Comparison of ENCODE assay signal across 41 cellular contexts in genomic region chr9:122567901-122568300, GRCh38. TPM values are rescaled to one million over a fixed set of nuclear protein-coding genes. Genes with fewer than 3 reads are reported as not detected.
"Had no signal": no experiment of that assay in that cellular context is flagged by ENCODE, and none has a peak within 500 bp of the region (broad histone marks: within the 10 kb centered on the region; RNA-seq: fewer than 3 reads in every experiment).

No MANE protein-coding gene starts in this region.

- H3K4me3 Mint-ChIP-seq: activated B cell treated with CpG ODN at 0.5 μM for 24 hours; activated CD4-positive, alpha-beta memory T cell treated with anti-CD3 and anti-CD28 coated beads for 36 hours; activated CD4-positive, alpha-beta T cell treated with anti-CD3 and anti-CD28 coated beads, Interleukin-2, amount 10 ng/mL, durations not matched to agents 7 days and 5 days; activated CD8-positive, alpha-beta T cell treated with anti-CD3 and anti-CD28 coated beads for 36 hours; activated naive CD4-positive, alpha-beta T cell treated with anti-CD3 and anti-CD28 coated beads for 36 hours; activated naive CD8-positive, alpha-beta T cell treated with anti-CD3 and anti-CD28 coated beads for 36 hours; activated T-cell treated with anti-CD3 and anti-CD28 coated beads, Interleukin-2, amount 50 U/mL, for 4 hours; activated T-cell treated with anti-CD3 and anti-CD28 coated beads, Interleukin-2, amount 50 U/mL, for 72 hours; activated T-helper 1 cell treated with anti-CD3 and anti-CD28 coated beads, Interleukin-12 subunit alpha, Interleukin-12 subunit beta, Interleukin-2, Interleukin-4 antibody, amounts not matched to agents 30 ng/mL and 10 ng/mL and 1 ng/mL, durations not matched to agents 14 hours and 24 hours and 36 hours; activated T-helper 17 cell treated with anti-CD3 and anti-CD28 coated beads, Interleukin-2, amount 50 U/mL, for 72 hours; central memory CD8-positive, alpha-beta T cell; T-helper 1 cell treated with Interleukin-12 subunit alpha and Interleukin-12 subunit beta and Interleukin-4 antibody, amounts not matched to agents 30 μg/mL and 1 μg/mL, for 36 hours; T-helper 2 cell treated with Interferon-gamma antibody and Interleukin-4, amounts not matched to agents 5 μg/mL and 100 μg/mL, for 36 hours had no signal

- H3K27ac Mint-ChIP-seq: activated B cell treated with CpG ODN at 0.5 μM for 24 hours; activated CD4-positive, alpha-beta memory T cell treated with anti-CD3 and anti-CD28 coated beads for 36 hours; activated CD4-positive, alpha-beta T cell treated with anti-CD3 and anti-CD28 coated beads, Interleukin-2, amount 10 ng/mL, durations not matched to agents 7 days and 5 days; activated CD8-positive, alpha-beta T cell treated with anti-CD3 and anti-CD28 coated beads for 36 hours; activated naive CD4-positive, alpha-beta T cell treated with anti-CD3 and anti-CD28 coated beads for 36 hours; activated naive CD4-positive, alpha-beta T cell treated with anti-CD3 and anti-CD28 coated beads, Interleukin-2, amount 50 U/mL, for 72 hours; activated naive CD8-positive, alpha-beta T cell treated with anti-CD3 and anti-CD28 coated beads for 36 hours; activated T-cell treated with anti-CD3 and anti-CD28 coated beads, Interleukin-2, amount 50 U/mL, for 72 hours; activated T-helper 1 cell treated with anti-CD3 and anti-CD28 coated beads, Interleukin-12 subunit alpha, Interleukin-12 subunit beta, Interleukin-2, Interleukin-4 antibody, amounts not matched to agents 30 ng/mL and 10 ng/mL and 1 ng/mL, durations not matched to agents 14 hours and 24 hours and 36 hours; activated T-helper 17 cell treated with anti-CD3 and anti-CD28 coated beads, Interleukin-2, amount 50 U/mL, for 72 hours; T-helper 1 cell treated with Interleukin-12 subunit alpha and Interleukin-12 subunit beta and Interleukin-4 antibody, amounts not matched to agents 30 μg/mL and 1 μg/mL, for 36 hours; T-helper 2 cell treated with Interferon-gamma antibody and Interleukin-4, amounts not matched to agents 5 μg/mL and 100 μg/mL, for 36 hours had no signal

- DNase-seq: activated B cell treated with CpG ODN at 0.5 μM for 24 hours; activated CD4-positive, alpha-beta memory T cell treated with anti-CD3 and anti-CD28 coated beads for 36 hours; activated CD4-positive, alpha-beta T cell treated with anti-CD3 and anti-CD28 coated beads for 4 hours; activated CD4-positive, alpha-beta T cell treated with anti-CD3 and anti-CD28 coated beads, Interleukin-2, amount 10 ng/mL, durations not matched to agents 7 days and 5 days; activated CD4-positive, alpha-beta T cell treated with anti-CD3 and anti-CD28 coated beads, Interleukin-2, amount 50 U/mL, for 4 hours; activated CD4-positive, CD25-positive, alpha-beta regulatory T cell treated with anti-CD3 and anti-CD28 coated beads, Interleukin-2, amount 50 U/mL, for 72 hours; activated CD8-positive, alpha-beta memory T cell treated with anti-CD3 and anti-CD28 coated beads, Interleukin-2, amount 50 U/mL, for 4 hours; activated CD8-positive, alpha-beta T cell treated with anti-CD3 and anti-CD28 coated beads for 36 hours; activated effector memory CD4-positive, alpha-beta T cell treated with anti-CD3 and anti-CD28 coated beads, Interleukin-2, amount 50 U/mL, for 16 hours; activated gamma-delta T cell treated with Interleukin-2 at 50 U/mL for 16 hours; activated naive CD4-positive, alpha-beta T cell; activated naive CD4-positive, alpha-beta T cell treated with anti-CD3 and anti-CD28 coated beads for 36 hours; activated naive CD4-positive, alpha-beta T cell treated with anti-CD3 and anti-CD28 coated beads, Interleukin-2, amount 50 U/mL, for 16 hours; activated naive CD8-positive, alpha-beta T cell treated with anti-CD3 and anti-CD28 coated beads for 36 hours; activated T-cell treated with anti-CD3 and anti-CD28 coated beads for 4 hours; activated T-cell treated with anti-CD3 and anti-CD28 coated beads, Interleukin-2, amount 50 U/mL, for 1 hour; activated T-cell treated with anti-CD3 and anti-CD28 coated beads, Interleukin-2, amount 50 U/mL, for 4 hours; activated T-cell treated with anti-CD3 and anti-CD28 coated beads, Interleukin-2, amount 50 U/mL, for 72 hours; adrenal gland; amniotic stem cell; aorta; body of pancreas; brain microvascular endothelial cell; caudate nucleus; cerebellar nuclear complex; T-helper 1 cell; T-helper 2 cell; T-helper 9 cell had no signal

- ATAC-seq: activated CD8-positive, alpha-beta T cell treated with anti-CD3 and anti-CD28 coated beads for 36 hours; activated naive CD4-positive, alpha-beta T cell treated with anti-CD3 and anti-CD28 coated beads, Interleukin-2, amount 50 U/mL, for 72 hours; activated T-cell treated with anti-CD3 and anti-CD28 coated beads, Interleukin-2, amount 50 U/mL, for 4 hours; activated T-cell treated with anti-CD3 and anti-CD28 coated beads, Interleukin-2, amount 50 U/mL, for 72 hours; activated T-helper 17 cell treated with anti-CD3 and anti-CD28 coated beads, Interleukin-2, amount 50 U/mL, for 72 hours; body of pancreas had no signal

- H3K9me3 ChIP-seq: adrenal gland, body of pancreas, breast epithelium had no signal

- FAIRE-seq: astrocyte, TTC549 had no signal

- H3K36me3 ChIP-seq: adrenal gland, brain microvascular endothelial cell, breast epithelium, cardiac muscle cell had no signal

- H3K4me1 ChIP-seq: adrenal gland, body of pancreas, breast epithelium had no signal

- H3K27ac ChIP-seq: adrenal gland, body of pancreas, brain microvascular endothelial cell, breast epithelium, cardiac muscle cell, VCaP had no signal

- H3K4me1 Mint-ChIP-seq: activated B cell treated with CpG ODN at 0.5 μM for 24 hours; activated T-helper 17 cell treated with anti-CD3 and anti-CD28 coated beads, Interleukin-2, amount 50 U/mL, for 72 hours; central memory CD8-positive, alpha-beta T cell had no signal

- H3K9me3 Mint-ChIP-seq: activated naive CD4-positive, alpha-beta T cell treated with anti-CD3 and anti-CD28 coated beads for 36 hours; activated naive CD4-positive, alpha-beta T cell treated with anti-CD3 and anti-CD28 coated beads, Interleukin-2, amount 50 U/mL, for 72 hours; activated naive CD8-positive, alpha-beta T cell treated with anti-CD3 and anti-CD28 coated beads for 36 hours; activated T-cell treated with anti-CD3 and anti-CD28 coated beads, Interleukin-2, amount 50 U/mL, for 4 hours; activated T-cell treated with anti-CD3 and anti-CD28 coated beads, Interleukin-2, amount 50 U/mL, for 72 hours; activated T-helper 17 cell treated with anti-CD3 and anti-CD28 coated beads, Interleukin-2, amount 50 U/mL, for 72 hours; central memory CD8-positive, alpha-beta T cell; T-helper 2 cell treated with Interferon-gamma antibody and Interleukin-4, amounts not matched to agents 5 μg/mL and 100 μg/mL, for 36 hours had no signal

- H3K4me3 ChIP-seq: adrenal gland, body of pancreas, breast epithelium, cardiac muscle cell had no signal

- H3K27me3 ChIP-seq: adrenal gland, body of pancreas, brain microvascular endothelial cell, breast epithelium, cardiac muscle cell had no signal

- H3K36me3 Mint-ChIP-seq: activated CD4-positive, alpha-beta memory T cell treated with anti-CD3 and anti-CD28 coated beads for 36 hours; activated naive CD4-positive, alpha-beta T cell treated with anti-CD3 and anti-CD28 coated beads, Interleukin-2, amount 50 U/mL, for 72 hours; activated naive CD8-positive, alpha-beta T cell treated with anti-CD3 and anti-CD28 coated beads for 36 hours had no signal

- H3K27me3 Mint-ChIP-seq: activated CD8-positive, alpha-beta T cell treated with anti-CD3 and anti-CD28 coated beads for 36 hours; activated naive CD8-positive, alpha-beta T cell treated with anti-CD3 and anti-CD28 coated beads for 36 hours had no signal

RNA-seq across cellular contexts. Expression of gene OR1N2, which starts 15.0 kb away (rescaled TPM):
- total RNA-seq: activated B cell treated with CpG ODN at 0.5 μM for 24 hours; activated CD4-positive, alpha-beta memory T cell treated with anti-CD3 and anti-CD28 coated beads for 36 hours; activated CD4-positive, alpha-beta T cell treated with anti-CD3 and anti-CD28 coated beads, Interleukin-2, amount 10 ng/mL, durations not matched to agents 7 days and 5 days; activated CD8-positive, alpha-beta memory T cell treated with anti-CD3 and anti-CD28 coated beads for 36 hours; activated CD8-positive, alpha-beta T cell treated with anti-CD3 and anti-CD28 coated beads for 36 hours; activated naive CD4-positive, alpha-beta T cell treated with anti-CD3 and anti-CD28 coated beads for 36 hours; activated naive CD4-positive, alpha-beta T cell treated with anti-CD3 and anti-CD28 coated beads, Interleukin-2, amount 50 U/mL, for 72 hours; activated naive CD8-positive, alpha-beta T cell treated with anti-CD3 and anti-CD28 coated beads for 36 hours; activated T-cell treated with anti-CD3 and anti-CD28 coated beads, Interleukin-2, amount 50 U/mL, for 4 hours; activated T-cell treated with anti-CD3 and anti-CD28 coated beads, Interleukin-2, amount 50 U/mL, for 72 hours; activated T-helper 1 cell treated with anti-CD3 and anti-CD28 coated beads, Interleukin-12 subunit alpha, Interleukin-12 subunit beta, Interleukin-2, Interleukin-4 antibody, amounts not matched to agents 30 ng/mL and 10 ng/mL and 1 ng/mL, durations not matched to agents 14 hours and 24 hours and 36 hours; adrenal gland; aorta; astrocyte; body of pancreas; cardiac muscle cell; chondrocyte had no signal
- polyA plus RNA-seq: adrenal gland, aorta, cardiac muscle cell had no signal

RNA-seq across cellular contexts. Expression of gene OR1L8, which starts 15.3 kb away (rescaled TPM):
- total RNA-seq: activated B cell treated with CpG ODN at 0.5 μM for 24 hours; activated CD4-positive, alpha-beta memory T cell treated with anti-CD3 and anti-CD28 coated beads for 36 hours; activated CD4-positive, alpha-beta T cell treated with anti-CD3 and anti-CD28 coated beads, Interleukin-2, amount 10 ng/mL, durations not matched to agents 7 days and 5 days; activated CD8-positive, alpha-beta memory T cell treated with anti-CD3 and anti-CD28 coated beads for 36 hours; activated CD8-positive, alpha-beta T cell treated with anti-CD3 and anti-CD28 coated beads for 36 hours; activated naive CD4-positive, alpha-beta T cell treated with anti-CD3 and anti-CD28 coated beads for 36 hours; activated naive CD4-positive, alpha-beta T cell treated with anti-CD3 and anti-CD28 coated beads, Interleukin-2, amount 50 U/mL, for 72 hours; activated naive CD8-positive, alpha-beta T cell treated with anti-CD3 and anti-CD28 coated beads for 36 hours; activated T-cell treated with anti-CD3 and anti-CD28 coated beads, Interleukin-2, amount 50 U/mL, for 4 hours; activated T-cell treated with anti-CD3 and anti-CD28 coated beads, Interleukin-2, amount 50 U/mL, for 72 hours; activated T-helper 1 cell treated with anti-CD3 and anti-CD28 coated beads, Interleukin-12 subunit alpha, Interleukin-12 subunit beta, Interleukin-2, Interleukin-4 antibody, amounts not matched to agents 30 ng/mL and 10 ng/mL and 1 ng/mL, durations not matched to agents 14 hours and 24 hours and 36 hours; activated T-helper 17 cell treated with anti-CD3 and anti-CD28 coated beads, Interleukin-2, amount 50 U/mL, for 72 hours; aorta; astrocyte; body of pancreas; cardiac muscle cell; chondrocyte had no signal
- polyA plus RNA-seq: aorta, cardiac muscle cell had no signal

RNA-seq across cellular contexts. Expression of gene OR1N1, which starts 40.8 kb away (rescaled TPM):
- total RNA-seq: activated B cell treated with CpG ODN at 0.5 μM for 24 hours; activated CD4-positive, alpha-beta memory T cell treated with anti-CD3 and anti-CD28 coated beads for 36 hours; activated CD4-positive, alpha-beta T cell treated with anti-CD3 and anti-CD28 coated beads, Interleukin-2, amount 10 ng/mL, durations not matched to agents 7 days and 5 days; activated CD8-positive, alpha-beta memory T cell treated with anti-CD3 and anti-CD28 coated beads for 36 hours; activated CD8-positive, alpha-beta T cell treated with anti-CD3 and anti-CD28 coated beads for 36 hours; activated naive CD4-positive, alpha-beta T cell treated with anti-CD3 and anti-CD28 coated beads for 36 hours; activated naive CD4-positive, alpha-beta T cell treated with anti-CD3 and anti-CD28 coated beads, Interleukin-2, amount 50 U/mL, for 72 hours; activated naive CD8-positive, alpha-beta T cell treated with anti-CD3 and anti-CD28 coated beads for 36 hours; activated T-cell treated with anti-CD3 and anti-CD28 coated beads, Interleukin-2, amount 50 U/mL, for 4 hours; activated T-cell treated with anti-CD3 and anti-CD28 coated beads, Interleukin-2, amount 50 U/mL, for 72 hours; activated T-helper 1 cell treated with anti-CD3 and anti-CD28 coated beads, Interleukin-12 subunit alpha, Interleukin-12 subunit beta, Interleukin-2, Interleukin-4 antibody, amounts not matched to agents 30 ng/mL and 10 ng/mL and 1 ng/mL, durations not matched to agents 14 hours and 24 hours and 36 hours; activated T-helper 17 cell treated with anti-CD3 and anti-CD28 coated beads, Interleukin-2, amount 50 U/mL, for 72 hours; adrenal gland; aorta; astrocyte; body of pancreas; breast epithelium; cardiac muscle cell; chondrocyte had no signal
- polyA plus RNA-seq: adrenal gland, aorta, cardiac muscle cell had no signal

RNA-seq across cellular contexts. Expression of gene OR1Q1, which starts 46.6 kb away (rescaled TPM):
- total RNA-seq: activated B cell treated with CpG ODN at 0.5 μM for 24 hours; activated CD4-positive, alpha-beta memory T cell treated with anti-CD3 and anti-CD28 coated beads for 36 hours; activated CD4-positive, alpha-beta T cell treated with anti-CD3 and anti-CD28 coated beads, Interleukin-2, amount 10 ng/mL, durations not matched to agents 7 days and 5 days; activated CD8-positive, alpha-beta memory T cell treated with anti-CD3 and anti-CD28 coated beads for 36 hours; activated CD8-positive, alpha-beta T cell treated with anti-CD3 and anti-CD28 coated beads for 36 hours; activated naive CD4-positive, alpha-beta T cell treated with anti-CD3 and anti-CD28 coated beads for 36 hours; activated naive CD8-positive, alpha-beta T cell treated with anti-CD3 and anti-CD28 coated beads for 36 hours; activated T-cell treated with anti-CD3 and anti-CD28 coated beads, Interleukin-2, amount 50 U/mL, for 4 hours; activated T-helper 1 cell treated with anti-CD3 and anti-CD28 coated beads, Interleukin-12 subunit alpha, Interleukin-12 subunit beta, Interleukin-2, Interleukin-4 antibody, amounts not matched to agents 30 ng/mL and 10 ng/mL and 1 ng/mL, durations not matched to agents 14 hours and 24 hours and 36 hours; adrenal gland; aorta; astrocyte; body of pancreas; cardiac muscle cell; chondrocyte had no signal
- polyA plus RNA-seq: adrenal gland, aorta, cardiac muscle cell had no signal

RNA-seq across cellular contexts. Expression of gene OR1J4, which starts 49.0 kb away (rescaled TPM):
- total RNA-seq: activated B cell treated with CpG ODN at 0.5 μM for 24 hours; activated CD4-positive, alpha-beta memory T cell treated with anti-CD3 and anti-CD28 coated beads for 36 hours; activated CD4-positive, alpha-beta T cell treated with anti-CD3 and anti-CD28 coated beads, Interleukin-2, amount 10 ng/mL, durations not matched to agents 7 days and 5 days; activated CD8-positive, alpha-beta memory T cell treated with anti-CD3 and anti-CD28 coated beads for 36 hours; activated CD8-positive, alpha-beta T cell treated with anti-CD3 and anti-CD28 coated beads for 36 hours; activated naive CD4-positive, alpha-beta T cell treated with anti-CD3 and anti-CD28 coated beads for 36 hours; activated naive CD8-positive, alpha-beta T cell treated with anti-CD3 and anti-CD28 coated beads for 36 hours; activated T-cell treated with anti-CD3 and anti-CD28 coated beads, Interleukin-2, amount 50 U/mL, for 4 hours; activated T-helper 1 cell treated with anti-CD3 and anti-CD28 coated beads, Interleukin-12 subunit alpha, Interleukin-12 subunit beta, Interleukin-2, Interleukin-4 antibody, amounts not matched to agents 30 ng/mL and 10 ng/mL and 1 ng/mL, durations not matched to agents 14 hours and 24 hours and 36 hours; activated T-helper 17 cell treated with anti-CD3 and anti-CD28 coated beads, Interleukin-2, amount 50 U/mL, for 72 hours; adrenal gland; aorta; astrocyte; body of pancreas; breast epithelium; cardiac muscle cell; chondrocyte had no signal
- polyA plus RNA-seq: adrenal gland, aorta, cardiac muscle cell had no signal
